In the genomic region with DNA sequence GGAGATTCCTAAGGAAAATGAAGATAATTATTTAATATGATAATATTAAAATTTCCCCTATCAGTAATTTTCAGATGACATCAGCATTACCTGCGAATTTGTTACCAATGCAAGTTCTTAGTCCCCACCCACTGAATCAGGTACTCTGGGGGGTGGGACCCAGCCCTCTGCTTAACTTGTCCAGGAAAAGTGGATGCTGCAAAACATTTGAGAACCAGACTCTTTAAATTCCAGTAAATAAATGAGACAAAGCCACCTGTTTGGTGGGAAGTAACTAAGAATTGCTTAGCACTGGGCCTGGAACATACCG, we compare ENCODE assay signal across 8 cellular contexts. TPM values are rescaled to one million over a fixed set of nuclear protein-coding genes. Genes with fewer than 3 reads are reported as not detected.
DNase-seq lines count a peak whose midpoint lies in the region; ATAC-seq, FAIRE-seq and TF ChIP-seq lines count a peak whose summit lies in the region.

No MANE protein-coding gene starts in this region.

- H3K27me3 Mint-ChIP-seq in activated CD4-positive, alpha-beta T cell treated with anti-CD3 and anti-CD28 coated beads, Interleukin-2, amount 10 ng/mL, durations not matched to agents 24 days and 14 days: peaks cover 2% of the 10 kb centered on the region
- H3K27me3 Mint-ChIP-seq in activated naive CD8-positive, alpha-beta T cell: no peaks in the 10 kb centered on the region

- peak overlapping the region; percentile 92 for H3K4me3 Mint-ChIP-seq in activated CD4-positive, alpha-beta T cell treated with anti-CD3 and anti-CD28 coated beads, Interleukin-2, amount 10 ng/mL, durations not matched to agents 24 days and 14 days
- peak overlapping the region; percentile 94 for H3K4me3 Mint-ChIP-seq in activated naive CD8-positive, alpha-beta T cell

- H3K36me3 Mint-ChIP-seq in activated CD4-positive, alpha-beta T cell treated with anti-CD3 and anti-CD28 coated beads, Interleukin-2, amount 10 ng/mL, durations not matched to agents 24 days and 14 days (ENCODE audit: low read depth): peaks cover 10% of the 10 kb centered on the region
- peaks cover 8% of the 10 kb centered on the region for H3K36me3 Mint-ChIP-seq in activated naive CD8-positive, alpha-beta T cell

- ATAC-seq in GM21390 (IDR thresholded peaks at IDR 0.05; ENCODE audit: unreplicated experiment): no peak

- peaks cover 7 to 8% of the 10 kb centered on the region in 2 donors for H3K4me1 ChIP-seq in kidney (ENCODE audit: control insufficient read depth in 1 of 2, insufficient read depth in 1 of 2, low read depth in 1 of 2, low read length in 2 of 2)
- peaks cover 15% of the 10 kb centered on the region for H3K4me1 ChIP-seq in suprapubic skin

- peaks cover 19% of the 10 kb centered on the region for H3K9me3 Mint-ChIP-seq in activated CD4-positive, alpha-beta T cell treated with anti-CD3 and anti-CD28 coated beads, Interleukin-2, amount 10 ng/mL, durations not matched to agents 24 days and 14 days
- no peaks in the 10 kb centered on the region for H3K9me3 Mint-ChIP-seq in activated naive CD8-positive, alpha-beta T cell (ENCODE audit: low read depth)

- WGBS in suprapubic skin: 62% methylated on average over 2 of the region's 2 CpGs

- intact Hi-C loops in activated CD4-positive, alpha-beta T cell treated with anti-CD3 and anti-CD28 coated beads, Interleukin-2, amount 10 ng/mL, durations not matched to agents 24 days and 14 days (cut with micrococcal nuclease): loop anchor here (1.0 kb wide), 2 partner anchors 39 to 96 kb away; a partner anchor contains a TSS
- intact Hi-C loops in kidney (cut with DNase I): no loop called here

- peaks cover 4 to 6% of the 10 kb centered on the region in 2 donors for H3K36me3 ChIP-seq in kidney (ENCODE audit: control insufficient read depth in 1 of 2, insufficient read depth in 2 of 2, low read length in 2 of 2)
- H3K36me3 ChIP-seq in suprapubic skin: peaks cover 13% of the 10 kb centered on the region

- H3K27ac ChIP-seq in kidney (ENCODE audit: low read depth in 2 of 2, low read length in 2 of 2) (no peak overlapping the region), suprapubic skin (no peak overlapping the region)

- H3K4me3 ChIP-seq in kidney (ENCODE audit: low read length in 2 of 2) (peak overlapping the region; percentile 87 to 94), suprapubic skin (peak overlapping the region; percentile 94)

- no peaks in the 10 kb centered on the region for H3K27me3 ChIP-seq in suprapubic skin

- H3K4me1 Mint-ChIP-seq in activated CD4-positive, alpha-beta T cell treated with anti-CD3 and anti-CD28 coated beads, Interleukin-2, amount 10 ng/mL, durations not matched to agents 24 days and 14 days: peaks cover 16% of the 10 kb centered on the region
- peaks cover 17% of the 10 kb centered on the region for H3K4me1 Mint-ChIP-seq in activated naive CD8-positive, alpha-beta T cell (ENCODE audit: low read depth)

- no peak for TF ChIP-seq POLR2A in suprapubic skin (IDR thresholded peaks at IDR 0.05)

- no peak overlapping the region for H3K9ac ChIP-seq in kidney (ENCODE audit: low read length in 2 of 2)

- H3K9me3 ChIP-seq in kidney (ENCODE audit: control insufficient read depth in 1 of 2, low read length in 2 of 2) (peaks cover 0 to 2% of the 10 kb centered on the region in 2 donors), suprapubic skin (no peaks in the 10 kb centered on the region)

- H3K27ac Mint-ChIP-seq in activated CD4-positive, alpha-beta T cell treated with anti-CD3 and anti-CD28 coated beads, Interleukin-2, amount 10 ng/mL, durations not matched to agents 24 days and 14 days: no peak overlapping the region
- H3K27ac Mint-ChIP-seq in activated naive CD8-positive, alpha-beta T cell: peak overlapping the region; percentile 93

- TF ChIP-seq EP300 in suprapubic skin (IDR thresholded peaks at IDR 0.05): no peak

- TF ChIP-seq CTCF in kidney (IDR thresholded peaks at IDR 0.05; ENCODE audit: borderline replicate concordance, extremely low read depth, insufficient read depth): no peak
- no peak for TF ChIP-seq CTCF in suprapubic skin (IDR thresholded peaks at IDR 0.05)

- FAIRE-seq in kidney (lab: Jason Lieb, UNC): no peak

- DNase-seq in activated CD4-positive, alpha-beta T cell treated with anti-CD3 and anti-CD28 coated beads, Interleukin-2, amount 10 ng/mL, durations not matched to agents 24 days and 14 days: no peak
- DNase-seq in activated CD4-positive, alpha-beta T cell treated with anti-CD3 and anti-CD28 coated beads, Interleukin-2, amount 50 U/mL, for 4 hours: no peak
- DNase-seq in kidney: no peak
- DNase-seq in suprapubic skin (ENCODE audit: low spot score in 2 of 2): no peak
- no peak for DNase-seq in NCI-H2227 (lab: John Stamatoyannopoulos, UW; ENCODE audit: unreplicated experiment)
- no peak for DNase-seq in SHP77 (lab: John Stamatoyannopoulos, UW)

RNA-seq across cellular contexts. Expression of a gene that starts 0.5 kb away (rescaled TPM):
- total RNA-seq in activated CD4-positive, alpha-beta T cell treated with anti-CD3 and anti-CD28 coated beads, Interleukin-2, amount 10 ng/mL, durations not matched to agents 24 days and 14 days: 2.2 and 2.4 TPM in 2 replicates
- 8.9 TPM for total RNA-seq in kidney
- 14.2 TPM for polyA plus RNA-seq in kidney (ENCODE audit: insufficient read depth, low read depth, low replicate concordance)
- total RNA-seq in suprapubic skin: 10 to 100 TPM in 2 of 4 donors, 1 to 10 TPM in 2; 3.4 to 12.8 (median 9.2) TPM

RNA-seq across cellular contexts. Expression of a gene that starts 39.5 kb away (rescaled TPM):
- 3.9 and 4.4 TPM in 2 replicates for total RNA-seq in activated CD4-positive, alpha-beta T cell treated with anti-CD3 and anti-CD28 coated beads, Interleukin-2, amount 10 ng/mL, durations not matched to agents 24 days and 14 days
- 13.4 TPM for total RNA-seq in kidney
- polyA plus RNA-seq in kidney (ENCODE audit: insufficient read depth, low read depth, low replicate concordance): 14.0 TPM
- 10 to 100 TPM in 3 of 4 donors, 1 to 10 TPM in 1; 9.2 to 28.3 (median 18.4) TPM for total RNA-seq in suprapubic skin
